9 cellular contexts compared by ENCODE assay signal in genomic region chr12:96219700-96220206, GRCh38. TPM values are rescaled to one million over a fixed set of nuclear protein-coding genes. Genes with fewer than 3 reads are reported as not detected.
A peak's percentile ranks its signal among the peaks of the same experiment; 100 is the strongest.
DNase-seq lines count a peak whose midpoint lies in the region; ATAC-seq and TF ChIP-seq lines count a peak whose summit lies in the region.
"Had no signal": no experiment of that assay in that cellular context is flagged by ENCODE, and none has a peak within 500 bp of the region (broad histone marks: within the 10 kb centered on the region; RNA-seq: fewer than 3 reads in every experiment).

No MANE protein-coding gene starts in this region.

- no peak for TF ChIP-seq CTCF in H9 (conservative IDR thresholded peaks at IDR 0.05)

- H3K4me1 ChIP-seq in ACC112 (ENCODE audit: control insufficient read depth, insufficient read depth, low read length, unreplicated experiment), result peaks cover 31% of the 10 kb centered on the region
- H3K4me1 ChIP-seq in H9 (ENCODE audit: insufficient read depth, low read length), result no peaks in the 10 kb centered on the region

- H3K23me2 ChIP-seq in H9 (ENCODE audit: insufficient read length, low read depth, low read length, poor library complexity, severe bottlenecking), result no peaks in the 10 kb centered on the region

- no peak overlapping the region for H3T11ph ChIP-seq in H9 (ENCODE audit: low read length)

- no peak overlapping the region for H2AFZ ChIP-seq in ACC112 (ENCODE audit: low read length, unreplicated experiment)
- no peak overlapping the region for H2AFZ ChIP-seq in H9 (ENCODE audit: low read length)

- no CpG with 5 or more reads among the region's 15 CpGs for WGBS in H9 (ENCODE audit: extremely low coverage, insufficient read length, low lambda C conversion rate)

- no peaks in the 10 kb centered on the region for H3K9me3 Mint-ChIP-seq in H9

- H3K9ac ChIP-seq in H9 (ENCODE audit: extremely low read depth, insufficient read length, low read length) (no peak overlapping the region), SK-N-MC (ENCODE audit: insufficient read length) (no peak overlapping the region)

- H3K4ac ChIP-seq in H9 (ENCODE audit: low read depth, low read length), result no peak overlapping the region

- H3K56ac ChIP-seq in H9 (ENCODE audit: insufficient read length, low read depth, low read length), result no peak overlapping the region

- H3K79me2 ChIP-seq in ACC112 (ENCODE audit: control insufficient read depth, insufficient read depth, low read length, unreplicated experiment) (peaks cover 90% of the 10 kb centered on the region), H9 (ENCODE audit: insufficient read depth, low read length) (no peaks in the 10 kb centered on the region)

- H2BK20ac ChIP-seq in H9 (ENCODE audit: low read depth, low read length, poor library complexity, severe bottlenecking), result no peak overlapping the region

- no peak overlapping the region for H2AK5ac ChIP-seq in H9 (ENCODE audit: insufficient read length, low read length)

- H3K4me2 ChIP-seq in H9 (ENCODE audit: insufficient read depth, insufficient read length, low read length), result no peak overlapping the region

- H3K36me3 ChIP-seq in ACC112 (ENCODE audit: insufficient read depth, low read length) (peaks cover 39% of the 10 kb centered on the region), SK-N-MC (ENCODE audit: insufficient read depth, low read length) (no peaks in the 10 kb centered on the region)

- H3K4me3 ChIP-seq in ACC112 (ENCODE audit: low read depth, low read length) (peak overlapping the region; percentile 45), SK-N-MC (no peak overlapping the region)
- H3K4me3 ChIP-seq: GM12878 had no signal

- ATAC-seq in HG02623 (IDR thresholded peaks at IDR 0.05; ENCODE audit: unreplicated experiment) (no peak), GM18498 (IDR thresholded peaks at IDR 0.05; ENCODE audit: unreplicated experiment) (no peak)
- ATAC-seq: GM12878 had no signal

- H3K27me3 ChIP-seq in ACC112 (ENCODE audit: insufficient read depth, low read length) (no peaks in the 10 kb centered on the region), H9 (ENCODE audit: insufficient read depth, low read length) (no peaks in the 10 kb centered on the region)

- peak overlapping the region; percentile 40 for H3K18ac ChIP-seq in H9 (ENCODE audit: insufficient read length, low read depth, low read length)

- H3K27me3 Mint-ChIP-seq in H9 (ENCODE audit: low read depth), result no peaks in the 10 kb centered on the region

- H2BK120ac ChIP-seq in H9 (ENCODE audit: low read depth, low read length, poor library complexity, severe bottlenecking), result no peak overlapping the region

- H2BK12ac ChIP-seq in H9 (ENCODE audit: insufficient read length, low read depth, low read length), result no peak overlapping the region

- DNase-seq in H9, result peak; percentile 77
- DNase-seq in SK-N-MC (ENCODE audit: low read depth, low spot score), result no peak
- peak; percentile 97 for DNase-seq in glomerular visceral epithelial cell (ENCODE audit: extremely low spot score)
- DNase-seq in activated CD4-positive, alpha-beta T cell treated with anti-CD3 and anti-CD28 coated beads, Interleukin-2, amount 50 U/mL, for 1 hour, result no peak
- no peak for DNase-seq in NCI-H1436 treated with DMSO at 0.1 percent for 48 hours (lab: John Stamatoyannopoulos, UW)

- no peak overlapping the region for H2BK5ac ChIP-seq in H9 (ENCODE audit: insufficient read length, low read length)

- H3K36me3 Mint-ChIP-seq in H9 (ENCODE audit: insufficient read depth in 1 of 3, low read depth in 3 of 3), result peaks cover 0 to 2% (median 0%) of the 10 kb centered on the region in 3 experiments; a peak in 2 of 7 replicates

- H3K27ac Mint-ChIP-seq in H9, result peak overlapping the region in 2 of 3 experiments; percentile 11 to 89; a peak in 4 of 7 replicates

- no peaks in the 10 kb centered on the region for H3K79me1 ChIP-seq in H9 (ENCODE audit: insufficient read depth, low read depth, low read length, poor library complexity, severe bottlenecking)

- H2BK15ac ChIP-seq in H9 (ENCODE audit: low read depth, low read length), result no peak overlapping the region

- H4K8ac ChIP-seq in H9 (replicated peaks; ENCODE audit: insufficient read length, low read depth, low read length), result no peak overlapping the region

- no peak overlapping the region for H4K5ac ChIP-seq in H9 (ENCODE audit: insufficient read length, low read depth, low read length)

- H3K27ac ChIP-seq in ACC112 (ENCODE audit: low read depth, low read length) (peak overlapping the region; percentile 96), H9 (ENCODE audit: insufficient read length, low read depth, low read length) (no peak overlapping the region), SK-N-MC (peak overlapping the region; percentile 45; the same call in 1 of the 2 replicates)

- H3K14ac ChIP-seq in H9 (ENCODE audit: insufficient read depth, low read length), result no peak overlapping the region

- no peaks in the 10 kb centered on the region for H4K20me1 ChIP-seq in H9 (ENCODE audit: control insufficient read depth, insufficient read depth, insufficient read length)

- H3K9me3 ChIP-seq in H9 (ENCODE audit: control insufficient read depth, low read depth, low read length), result no peaks in the 10 kb centered on the region
- H3K9me3 ChIP-seq in SK-N-MC (ENCODE audit: low read depth, low read length), result no peaks in the 10 kb centered on the region

- H3K23ac ChIP-seq in H9 (ENCODE audit: insufficient read length, low read depth, low read length), result no peak overlapping the region

- no peak overlapping the region for H3K4me3 Mint-ChIP-seq in H9

- no peak overlapping the region for H4K91ac ChIP-seq in H9 (ENCODE audit: insufficient read length, low read depth, low read length)

- peaks cover 40 to 45% of the 10 kb centered on the region in 2 experiments for H3K4me1 Mint-ChIP-seq in H9

RNA-seq across cellular contexts. Expression of gene ELK3, which starts 25.6 kb away (rescaled TPM):
- 9.4 and 10.1 TPM in 2 replicates for total RNA-seq in H9 (2021)

Comparison
In these comparisons a context has a peak if more than half of its experiments do, and no peak if none do; other contexts are left out.
1. DNase-seq: peak in H9 (single experiment) and glomerular visceral epithelial cell (single experiment); none in SK-N-MC (single experiment), activated CD4-positive, alpha-beta T cell treated with anti-CD3 and anti-CD28 coated beads, Interleukin-2, amount 50 U/mL, for 1 hour (single experiment) and NCI-H1436 treated with DMSO at 0.1 percent for 48 hours (single experiment).